1 cellular context compared by ENCODE assay signal in genomic region chr17:39628655-39629493, GRCh38.
TF ChIP-seq lines count a peak whose summit lies in the region.

No MANE protein-coding gene starts in this region.

TF ChIP-seq in GM23338, 12 proteins besides CTCF, POLR2A, EP300 and RAD21:
- TF ChIP-seq JUNB (IDR thresholded peaks at IDR 0.05; ENCODE audit: unreplicated experiment) (no peak), ZNF462 (CRISPR knock-in tag; IDR thresholded peaks at IDR 0.05) (no peak), CREB1 (CRISPR knock-in tag; IDR thresholded peaks at IDR 0.05; ENCODE audit: low read depth) (no peak), EZH2phosphoT487 (IDR thresholded peaks at IDR 0.05; ENCODE audit: unreplicated experiment) (no peak), ZNF331 (CRISPR knock-in tag; IDR thresholded peaks at IDR 0.05; ENCODE audit: low read depth) (no peak)
